ENCODE assay signal across 1 cellular context in genomic region chr5:78908173-78908901, GRCh38.
A peak's percentile ranks its signal among the peaks of the same experiment; 100 is the strongest.
TF ChIP-seq lines count a peak whose summit lies in the region.

No MANE protein-coding gene starts in this region.

TF ChIP-seq in HEK293, 187 proteins besides CTCF, POLR2A, EP300 and RAD21 (continued from another document):
- TF ChIP-seq REST (tag by site-specific recombination; IDR thresholded peaks at IDR 0.05) = no peak
- TF ChIP-seq ZNF777 (tag by site-specific recombination; IDR thresholded peaks at IDR 0.05; ENCODE audit: borderline replicate concordance) = no peak
- TF ChIP-seq ZNF121 (tag by site-specific recombination; IDR thresholded peaks at IDR 0.05) = no peak
- no peak for TF ChIP-seq ZNF146 (tag by site-specific recombination; IDR thresholded peaks at IDR 0.05)
- TF ChIP-seq REPIN1 (tag by site-specific recombination; IDR thresholded peaks at IDR 0.05; ENCODE audit: low read depth) = no peak
- TF ChIP-seq ZNF776 (tag by site-specific recombination; IDR thresholded peaks at IDR 0.05; ENCODE audit: borderline replicate concordance) = no peak
- no peak for TF ChIP-seq ZNF830 (tag by site-specific recombination; IDR thresholded peaks at IDR 0.05; ENCODE audit: low read depth)
- TF ChIP-seq EGR2 (tag by site-specific recombination; IDR thresholded peaks at IDR 0.05; ENCODE audit: low read depth) = no peak
- no peak for TF ChIP-seq ZNF621 (tag by site-specific recombination; IDR thresholded peaks at IDR 0.05)
- TF ChIP-seq ZNF692 (tag by site-specific recombination; IDR thresholded peaks at IDR 0.05) = no peak
- TF ChIP-seq ZNF76 (tag by site-specific recombination; IDR thresholded peaks at IDR 0.05; ENCODE audit: borderline replicate concordance, low read depth) = no peak
- TF ChIP-seq BCL11B (tag by site-specific recombination; IDR thresholded peaks at IDR 0.05; ENCODE audit: low read depth) = no peak
- TF ChIP-seq ZNF704 (tag by site-specific recombination; IDR thresholded peaks at IDR 0.05) = no peak
- TF ChIP-seq ZNF768 (tag by site-specific recombination; IDR thresholded peaks at IDR 0.05) = no peak
- no peak for TF ChIP-seq ZNF626 (tag by site-specific recombination; IDR thresholded peaks at IDR 0.05)
- TF ChIP-seq ZNF624 (tag by site-specific recombination; IDR thresholded peaks at IDR 0.05) = no peak
- no peak for TF ChIP-seq ZNF211 (tag by site-specific recombination; IDR thresholded peaks at IDR 0.05; ENCODE audit: low read depth)
- TF ChIP-seq ZNF488 (tag by site-specific recombination; IDR thresholded peaks at IDR 0.05) = no peak
- TF ChIP-seq ZNF335 (tag by site-specific recombination; conservative IDR thresholded peaks at IDR 0.05) = peak; percentile 98
- no peak for TF ChIP-seq ZNF140 (tag by site-specific recombination; IDR thresholded peaks at IDR 0.05)
- no peak for TF ChIP-seq ZNF221 (tag by site-specific recombination; IDR thresholded peaks at IDR 0.05; ENCODE audit: borderline replicate concordance)
- TF ChIP-seq ZNF792 (tag by site-specific recombination; IDR thresholded peaks at IDR 0.05) = no peak
- no peak for TF ChIP-seq YY1 (tag by site-specific recombination; IDR thresholded peaks at IDR 0.05)
- no peak for TF ChIP-seq ZFP41 (tag by site-specific recombination; IDR thresholded peaks at IDR 0.05; ENCODE audit: borderline replicate concordance)
- no peak for TF ChIP-seq KLF16 (tag by site-specific recombination; IDR thresholded peaks at IDR 0.05)
- peak; percentile 72; the same call in 1 of the 2 replicates for TF ChIP-seq ZSCAN30 (tag by site-specific recombination; IDR thresholded peaks at IDR 0.05)
- no peak for TF ChIP-seq ZNF112 (tag by site-specific recombination; IDR thresholded peaks at IDR 0.05)
- no peak for TF ChIP-seq ZSCAN5A (tag by site-specific recombination; IDR thresholded peaks at IDR 0.05)
- TF ChIP-seq ZNF175 (tag by site-specific recombination; IDR thresholded peaks at IDR 0.05) = no peak
- no peak for TF ChIP-seq ZNF223 (tag by site-specific recombination; IDR thresholded peaks at IDR 0.05)
- no peak for TF ChIP-seq ZBTB1 (tag by site-specific recombination; IDR thresholded peaks at IDR 0.05)
- TF ChIP-seq ZBTB48 (tag by site-specific recombination; IDR thresholded peaks at IDR 0.05) = no peak
- TF ChIP-seq GFI1B (tag by site-specific recombination; IDR thresholded peaks at IDR 0.05) = peak; percentile 33; the same call in 1 of the 2 replicates
- peak; percentile 96 for TF ChIP-seq TRIM28 (IDR thresholded peaks at IDR 0.05; ENCODE audit: borderline replicate concordance, low read length)
- no peak for TF ChIP-seq ZBTB49 (tag by site-specific recombination; IDR thresholded peaks at IDR 0.05; ENCODE audit: low read depth)
- TF ChIP-seq ZNF623 (tag by site-specific recombination; IDR thresholded peaks at IDR 0.05) = no peak
- peak; percentile 86 for TF ChIP-seq ZXDB (tag by site-specific recombination; IDR thresholded peaks at IDR 0.05)
- no peak for TF ChIP-seq ZNF292 (tag by site-specific recombination; IDR thresholded peaks at IDR 0.05; ENCODE audit: borderline replicate concordance, low read depth)
- TF ChIP-seq ZNF701 (tag by site-specific recombination; IDR thresholded peaks at IDR 0.05) = no peak
- TF ChIP-seq ZNF133 (tag by site-specific recombination; IDR thresholded peaks at IDR 0.05) = no peak
- no peak for TF ChIP-seq YY2 (tag by site-specific recombination; IDR thresholded peaks at IDR 0.05)
- TF ChIP-seq ZNF670 (tag by site-specific recombination; IDR thresholded peaks at IDR 0.05; ENCODE audit: low read depth) = no peak
- TF ChIP-seq HOXC10 (CRISPR knock-in tag; IDR thresholded peaks at IDR 0.05) = no peak
- TF ChIP-seq ZNF501 (tag by site-specific recombination; IDR thresholded peaks at IDR 0.05) = no peak
- 0 out of 2 replicates have a peak, but pooled peaks have one; percentile 33 for TF ChIP-seq ZBTB11 (tag by site-specific recombination; conservative IDR thresholded peaks at IDR 0.05; ENCODE audit: low read depth)
